In genomic region chr7:107056728-107057473, GRCh38 we compare ENCODE assay signal across 30 cellular contexts. TPM values are rescaled to one million over a fixed set of nuclear protein-coding genes. Genes with fewer than 3 reads are reported as not detected.
DNase-seq lines count a peak whose midpoint lies in the region; ATAC-seq, FAIRE-seq and TF ChIP-seq lines count a peak whose summit lies in the region.
"Had no signal": no experiment of that assay in that cellular context is flagged by ENCODE, and none has a peak within 500 bp of the region (broad histone marks: within the 10 kb centered on the region; RNA-seq: fewer than 3 reads in every experiment).

No MANE protein-coding gene starts in this region.

- H3K36me3 ChIP-seq in GM23248 (ENCODE audit: low read depth) (no peaks in the 10 kb centered on the region), K562 (ENCODE audit: control insufficient read depth, insufficient read depth, low read length) (peaks cover 11% of the 10 kb centered on the region), spleen (no peaks in the 10 kb centered on the region)
- H3K36me3 ChIP-seq: BLaER1 treated with 17β-estradiol and CSF1 and Interleukin-3, amounts not matched to agents 10 nM and 100 nM; MG63 had no signal

- TF ChIP-seq RAD21 in K562 (CRISPR knock-in tag; conservative IDR thresholded peaks at IDR 0.05 in 1 of 2, IDR thresholded peaks at IDR 0.05 in 1 of 2), result no peak

- H3K27me3 Mint-ChIP-seq in neural crest cell (ENCODE audit: low read depth), result no peaks in the 10 kb centered on the region
- H3K27me3 Mint-ChIP-seq: CD4-positive, alpha-beta T cell had no signal

- TF ChIP-seq POLR2A in K562 (conservative IDR thresholded peaks at IDR 0.05) (no peak), spleen (IDR thresholded peaks at IDR 0.05) (no peak)

- H4K20me1 ChIP-seq in GM23248 (ENCODE audit: insufficient read depth), result no peaks in the 10 kb centered on the region
- H4K20me1 ChIP-seq in K562 (replicated peaks; ENCODE audit: control insufficient read depth, insufficient read depth, low read length), result no peaks in the 10 kb centered on the region
- H4K20me1 ChIP-seq: BLaER1 treated with 17β-estradiol and CSF1 and Interleukin-3, amounts not matched to agents 10 nM and 100 nM had no signal

- no peaks in the 10 kb centered on the region for H3K9me1 ChIP-seq in K562 (ENCODE audit: control insufficient read depth, insufficient read depth, low read length)

- TF ChIP-seq CTCF in K562 (IDR thresholded peaks at IDR 0.05 in 2 of 3, conservative IDR thresholded peaks at IDR 0.05 in 1 of 3; ENCODE audit: insufficient read depth in 2 of 3, low read depth in 1 of 3, low read length in 3 of 3) (no peak), neural crest cell (conservative IDR thresholded peaks at IDR 0.05) (no peak), spleen (IDR thresholded peaks at IDR 0.05 in 8 of 11, conservative IDR thresholded peaks at IDR 0.05 in 3 of 11) (no peak)

- ATAC-seq in K562, result peak; percentile 67
- no peak for ATAC-seq in GM21367 (IDR thresholded peaks at IDR 0.05; ENCODE audit: unreplicated experiment)
- ATAC-seq: A549, GM12878 had no signal

- BruUV-seq in K562 (replicated peaks; lab: Mats Ljungman, UMichigan), result no TSS peak

- no peaks in the 10 kb centered on the region for H3K9me2 ChIP-seq in GM23248 (ENCODE audit: insufficient read depth)

- H3K27ac Mint-ChIP-seq in neural crest cell (ENCODE audit: unreplicated experiment), result peak overlapping the region; percentile 35
- H3K27ac Mint-ChIP-seq: CD4-positive, alpha-beta T cell; HFFc6 had no signal

- no peaks in the 10 kb centered on the region for H3F3A ChIP-seq in GM23248 (ENCODE audit: insufficient read depth)

- no peaks in the 10 kb centered on the region for H3K27me3 ChIP-seq in GM23248 (replicated peaks; ENCODE audit: insufficient read depth)
- H3K27me3 ChIP-seq in K562 (ENCODE audit: control insufficient read depth in 2 of 2, insufficient read depth in 2 of 2, low read length in 2 of 2), result no peaks in the 10 kb centered on the region
- no peaks in the 10 kb centered on the region for H3K27me3 ChIP-seq in spleen (replicated peaks in 1 of 7)
- H3K27me3 ChIP-seq: BLaER1 treated with 17β-estradiol and CSF1 and Interleukin-3, amounts not matched to agents 10 nM and 100 nM; MG63 had no signal

- 64 to 68% methylated on average over 8 of the region's 8 CpGs for WGBS in GM23248 (ENCODE audit: low coverage in 1 of 2, low lambda C conversion rate in 2 of 2, missing lambda C conversion rate in 2 of 2), 2 experiments
- WGBS in K562 (ENCODE audit: insufficient coverage, low coverage, missing lambda C conversion rate), result 28% methylated on average over 8 of the region's 8 CpGs
- 75 to 83% (median 78%) methylated on average over 8 of the region's 8 CpGs for WGBS in spleen, 5 donors

- DNase-seq in GM23248 (no peak), K562 (ENCODE audit: extremely low read depth in 1 of 4, low spot score in 3 of 4) (peak in 1 of 4 experiments; percentile 47), neural crest cell (ENCODE audit: low read depth, low spot score) (no peak), spleen (no peak), SHP77 (lab: John Stamatoyannopoulos, UW) (no peak), NCI-H82 treated with DMSO at 0.1 percent for 48 hours (lab: John Stamatoyannopoulos, UW; ENCODE audit: unreplicated experiment) (no peak)
- DNase-seq: AML-193; CD4-positive, alpha-beta T cell; COR-L47; DMS53; EL; GDM1; H9; HFFc6; KBM-7; MG63; NCI-H1105 treated with DMSO at 0.1 percent for 48 hours; NCI-H146; NCI-H1930; NCI-H2107; NCI-H524; NCI-H748 treated with DMSO at 0.1 percent for 48 hours; PC-9; Right ventricle myocardium superior; RPMI8226 had no signal

- peak; percentile 26 for FAIRE-seq in K562 (lab: Jason Lieb, UNC)
- FAIRE-seq: A549, GM12878, HTR-8/SVneo had no signal

- H3K4me3 ChIP-seq in GM23248 (no peak overlapping the region), K562 (peak overlapping the region; percentile 2; the same call in 1 of the 2 replicates), spleen (no peak overlapping the region)
- H3K4me3 ChIP-seq: A549; BLaER1 treated with 17β-estradiol and CSF1 and Interleukin-3, amounts not matched to agents 10 nM and 100 nM; GM12878; MG63; PC-9 had no signal

- no peak for TF ChIP-seq EP300 in K562 (IDR thresholded peaks at IDR 0.05; ENCODE audit: low read length)

- no peaks in the 10 kb centered on the region for H3K4me1 Mint-ChIP-seq in neural crest cell

- CTCF ChIA-PET in K562 (lab: Yijun Ruan, JAX; ENCODE audit: low intra/inter-chr PET ratio), result interaction anchor here (1.0 kb wide), 1 partner anchor 109 kb away, joined by 5 read pairs; no protein-coding TSS in a partner anchor

- H3K4me3 Mint-ChIP-seq in neural crest cell, result no peak overlapping the region
- H3K4me3 Mint-ChIP-seq: CD4-positive, alpha-beta T cell; H9; HFFc6 had no signal

- H3K4me2 ChIP-seq in GM23248 (ENCODE audit: unreplicated experiment), result no peak overlapping the region
- H3K4me2 ChIP-seq in K562 (ENCODE audit: insufficient read depth, low read length), result peak overlapping the region; percentile 75
- H3K4me2 ChIP-seq: A549; BLaER1 treated with 17β-estradiol and CSF1 and Interleukin-3, amounts not matched to agents 10 nM and 100 nM; PC-9 had no signal

- in situ Hi-C loops in GM23248 (cut with MboI) (no loop called here), K562 (cut with MboI) (no loop called here)

- 0 out of 2 replicates have a peak overlapping the region, but pooled peaks have one; percentile 3 for H2AFZ ChIP-seq in GM23248
- peak overlapping the region; percentile 22 for H2AFZ ChIP-seq in K562 (ENCODE audit: low read depth, low read length)
- H2AFZ ChIP-seq: PC-9 had no signal

- H3K9ac ChIP-seq in GM23248, result no peak overlapping the region
- H3K9ac ChIP-seq in K562 (ENCODE audit: insufficient read depth in 1 of 2, low read depth in 2 of 2, low read length in 2 of 2), result peak overlapping the region; percentile 49 to 67; a peak in 3 of 4 replicates
- H3K9ac ChIP-seq: BLaER1 treated with 17β-estradiol and CSF1 and Interleukin-3, amounts not matched to agents 10 nM and 100 nM had no signal

- POLR2A ChIA-PET in K562 (lab: Yijun Ruan, JAX), result interaction anchor here (0.6 to 3.6 kb wide), 12 partner anchors 8 to 109 kb away, joined by 3 to 16 read pairs (median 4); no protein-coding TSS in a partner anchor

- H3K4me1 ChIP-seq in GM23248 (ENCODE audit: insufficient read depth), result no peaks in the 10 kb centered on the region
- H3K4me1 ChIP-seq in K562 (replicated peaks in 1 of 2; ENCODE audit: control insufficient read depth in 2 of 2, insufficient read depth in 2 of 2, low read length in 2 of 2), result peaks cover 4 to 20% of the 10 kb centered on the region in 2 experiments; a peak in 4 of 5 replicates
- no peaks in the 10 kb centered on the region for H3K4me1 ChIP-seq in spleen
- H3K4me1 ChIP-seq: A549; BLaER1 treated with 17β-estradiol and CSF1 and Interleukin-3, amounts not matched to agents 10 nM and 100 nM had no signal

- no peaks in the 10 kb centered on the region for H3K9me3 ChIP-seq in GM23248 (ENCODE audit: low read depth)
- H3K9me3 ChIP-seq in K562 (replicated peaks; ENCODE audit: control insufficient read depth, insufficient read depth, low read depth, low read length), result no peaks in the 10 kb centered on the region
- no peaks in the 10 kb centered on the region for H3K9me3 ChIP-seq in spleen
- H3K9me3 ChIP-seq: A549; BLaER1 treated with 17β-estradiol and CSF1 and Interleukin-3, amounts not matched to agents 10 nM and 100 nM; MG63 had no signal

- no peaks in the 10 kb centered on the region for H3K9me3 Mint-ChIP-seq in neural crest cell
- H3K9me3 Mint-ChIP-seq: CD4-positive, alpha-beta T cell had no signal

- intact Hi-C loops in K562 (cut with micrococcal nuclease) (no loop called here), spleen (cut with DNase I; ENCODE audit: low total_unique reads) (no loop called here)

- no peaks in the 10 kb centered on the region for H3K79me2 ChIP-seq in GM23248 (ENCODE audit: insufficient read depth)
- H3K79me2 ChIP-seq in K562 (ENCODE audit: control insufficient read depth, insufficient read depth, low read length), result peaks cover 88% of the 10 kb centered on the region

- no peaks in the 10 kb centered on the region for H3K36me3 Mint-ChIP-seq in neural crest cell (ENCODE audit: low read depth)

- no peak overlapping the region for H3K27ac ChIP-seq in GM23248
- peak overlapping the region; percentile 63 for H3K27ac ChIP-seq in K562 (ENCODE audit: extremely low read depth, low read depth, low read length)
- H3K27ac ChIP-seq in spleen, result peak overlapping the region in 5 of 8 donors; percentile 1 to 17 (median 4)
- H3K27ac ChIP-seq: A549; BLaER1 treated with 17β-estradiol and CSF1 and Interleukin-3, amounts not matched to agents 10 nM and 100 nM; PC-9 had no signal

TF ChIP-seq in K562, 482 proteins besides CTCF, POLR2A, EP300 and RAD21 (continues in another document):
- TF ChIP-seq ILF3 (IDR thresholded peaks at IDR 0.05; ENCODE audit: borderline replicate concordance), result no peak

RNA-seq across cellular contexts. Expression of gene PRKAR2B, which starts 12.4 kb away (rescaled TPM):
- total RNA-seq in GM23248 (2014; rRNA removed; shearing (Covaris generic)), result 1.0 and 3.2 TPM in 2 replicates
- 0.81 and 0.89 TPM in 2 replicates for polyA plus RNA-seq in GM23248 (2016; fragmentation: Nextera tagmentation; extraction: Ambion mirVana)
- 16.3 and 57.4 TPM in 2 replicates for total RNA-seq in K562 (2011; cell fraction: chromatin; rRNA removed; ENCODE audit: low replicate concordance)
- total RNA-seq in K562 (2011; cell fraction: nucleolus; rRNA removed), result 14.3 and 18.3 TPM in 2 replicates
- 31.1 and 47.5 TPM in 2 replicates for total RNA-seq in K562 (2011; cell fraction: nucleoplasm; rRNA removed)
- 107 and 108 TPM in 2 replicates for total RNA-seq in K562 (2014; rRNA removed)
- total RNA-seq in K562 (2014; rRNA removed; fragmentation: Illumina TruSeq; extraction: Trizol), result 156 and 172 TPM in 2 replicates
- 131 and 138 TPM in 2 replicates for total RNA-seq in K562 (2015; rRNA removed; fragmentation: Illumina TruSeq; extraction: Trizol)
- total RNA-seq in K562 (2021), result 115 and 129 TPM in 2 replicates
- polyA plus RNA-seq in K562 (2011; rRNA removed), result 122 and 173 TPM in 2 replicates
- 29.4 and 57.2 TPM in 2 replicates for polyA plus RNA-seq in K562 (2011; cell fraction: cytosol; rRNA removed)
- polyA plus RNA-seq in K562 (2011; cell fraction: nucleus; rRNA removed), result 17.3 and 27.3 TPM in 2 replicates
- 79.6 and 100 TPM in 2 replicates for polyA plus RNA-seq in K562 (2012)
- polyA plus RNA-seq in K562 (2014; fragmentation: Illumina TruSeq; extraction: Trizol), result 117 and 140 TPM in 2 replicates
- 10 to 100 TPM; 59.0 to 65.4 TPM for polyA plus RNA-seq in K562 (2014; fragmentation: Nextera tagmentation; extraction: Ambion mirVana)
- 77.1 and 86.2 TPM in 2 replicates for polyA plus RNA-seq in K562 (2014; rRNA removed)
- polyA minus RNA-seq in K562 (2011; rRNA and poly(A)+ RNA removed), result 205 and 212 TPM in 2 replicates
- 96.1 and 101 TPM in 2 replicates for polyA minus RNA-seq in K562 (2011; cell fraction: cytosol; rRNA and poly(A)+ RNA removed)
- polyA minus RNA-seq in K562 (2011; cell fraction: nucleus; rRNA and poly(A)+ RNA removed), result 19.3 and 36.1 TPM in 2 replicates
- total RNA-seq in neural crest cell, result 14.2 and 14.4 TPM in 2 replicates
- 10 to 100 TPM; 29.1 to 74.4 (median 54.5) TPM for total RNA-seq in spleen
- polyA plus RNA-seq in spleen, result 10 to 100 TPM in 1 of 3 donors, 1 to 10 TPM in 2; 8.3 to 28.8 (median 9.4) TPM
